In the genomic region with DNA sequence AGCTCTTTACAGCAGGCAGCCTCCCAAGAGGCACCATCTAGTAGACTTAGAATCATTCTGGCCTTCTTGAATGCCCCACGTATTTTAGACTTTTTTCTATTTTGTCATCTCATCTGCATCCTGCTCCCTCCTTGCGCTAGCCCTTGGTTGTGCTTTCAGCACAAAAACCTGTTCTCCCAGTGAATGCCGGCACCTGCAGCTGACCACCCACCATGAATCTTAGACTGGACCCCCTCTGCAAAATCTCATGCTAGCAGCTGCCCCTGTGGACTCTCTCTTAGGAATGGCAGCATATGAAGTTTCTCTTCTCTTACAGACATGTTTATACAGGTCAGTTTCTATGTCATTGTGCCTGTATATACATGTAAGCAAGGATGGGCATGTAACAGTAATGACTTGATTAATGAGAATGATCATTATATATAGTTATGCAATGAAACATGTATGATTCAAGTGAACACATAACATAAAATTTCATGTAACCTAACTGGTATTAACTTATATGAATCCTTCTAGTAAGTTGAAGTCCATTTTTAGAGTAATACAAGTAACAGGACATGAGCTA, we compare ENCODE assay signal across 16 cellular contexts.
DNase-seq lines count a peak whose midpoint lies in the region; ATAC-seq and TF ChIP-seq lines count a peak whose summit lies in the region.
"Had no signal": no experiment of that assay in that cellular context is flagged by ENCODE, and none has a peak within 500 bp of the region (broad histone marks: within the 10 kb centered on the region; RNA-seq: fewer than 3 reads in every experiment).

No MANE protein-coding gene starts in this region.

- peak; percentile 77 for DNase-seq in epithelial cell of esophagus (ENCODE audit: low read depth)
- DNase-seq in foreskin keratinocyte = peak; percentile 44 to 74
- no peak for DNase-seq in neural progenitor cell (ENCODE audit: low spot score)
- no peak for DNase-seq in adrenal gland
- DNase-seq in activated CD4-positive, alpha-beta T cell treated with anti-CD3 and anti-CD28 coated beads for 48 hours = no peak
- DNase-seq in Ammon's horn (ENCODE audit: low spot score) = no peak
- DNase-seq: ACHN; CD4-positive, alpha-beta T cell; DMS153; DMS79; GDM1; HCEC 1CT had no signal

- peaks cover 4% of the 10 kb centered on the region for H3K27me3 Mint-ChIP-seq in neural progenitor cell (ENCODE audit: insufficient read depth, low read depth)

- H3K4me3 Mint-ChIP-seq in neural progenitor cell = no peak overlapping the region
- H3K4me3 Mint-ChIP-seq: CD4-positive, alpha-beta T cell; GM23338; IgD-negative memory B cell had no signal

- no peaks in the 10 kb centered on the region for H3K79me2 ChIP-seq in neural progenitor cell (ENCODE audit: low read depth)

- H3K27ac ChIP-seq in foreskin keratinocyte (no peak overlapping the region), neural progenitor cell (no peak overlapping the region), adrenal gland (no peak overlapping the region)
- H3K27ac ChIP-seq: C4-2B, HL-60 had no signal

- H4K20me1 ChIP-seq in neural progenitor cell (ENCODE audit: low read depth) = no peaks in the 10 kb centered on the region

- H3K9me3 ChIP-seq in neural progenitor cell (ENCODE audit: low read depth) (no peaks in the 10 kb centered on the region), adrenal gland (replicated peaks in 1 of 3) (no peaks in the 10 kb centered on the region)

- no peak overlapping the region for H2AFZ ChIP-seq in neural progenitor cell (replicated peaks)
- H2AFZ ChIP-seq: GM23338 had no signal

- peak overlapping the region; percentile 22 for H3K4me2 ChIP-seq in neural progenitor cell
- H3K4me2 ChIP-seq: GM23338 had no signal

- no peaks in the 10 kb centered on the region for H3F3A ChIP-seq in neural progenitor cell (ENCODE audit: low read depth)

- WGBS in adrenal gland, 4 donors = 62 to 70% (median 64%) methylated on average over 3 of the region's 3 CpGs

- no peak for TF ChIP-seq CTCF in epithelial cell of esophagus (IDR thresholded peaks at IDR 0.05; ENCODE audit: insufficient read depth, low read depth, low read length, missing control alignments)
- TF ChIP-seq CTCF in foreskin keratinocyte (conservative IDR thresholded peaks at IDR 0.05) = no peak
- TF ChIP-seq CTCF in neural progenitor cell (IDR thresholded peaks at IDR 0.05) = no peak
- no peak for TF ChIP-seq CTCF in adrenal gland (IDR thresholded peaks at IDR 0.05)

- peak; percentile 25 for ATAC-seq in foreskin keratinocyte
- ATAC-seq: GM23338 had no signal

- no peaks in the 10 kb centered on the region for H3K36me3 Mint-ChIP-seq in neural progenitor cell
- H3K36me3 Mint-ChIP-seq: IgD-negative memory B cell had no signal

- H3K4me1 Mint-ChIP-seq in neural progenitor cell = peaks cover 6% of the 10 kb centered on the region

- H3K36me3 ChIP-seq in neural progenitor cell (no peaks in the 10 kb centered on the region), adrenal gland (replicated peaks in 1 of 2) (no peaks in the 10 kb centered on the region)

- peak overlapping the region; percentile 22 for H3K27ac Mint-ChIP-seq in neural progenitor cell
- H3K27ac Mint-ChIP-seq: CD4-positive, alpha-beta T cell; IgD-negative memory B cell had no signal

- H3K4me3 ChIP-seq in epithelial cell of esophagus (ENCODE audit: low read length) = no peak overlapping the region
- no peak overlapping the region for H3K4me3 ChIP-seq in neural progenitor cell
- no peak overlapping the region for H3K4me3 ChIP-seq in adrenal gland
- H3K4me3 ChIP-seq: GM23338 had no signal

- H3K9me3 Mint-ChIP-seq in neural progenitor cell = no peaks in the 10 kb centered on the region
- H3K9me3 Mint-ChIP-seq: CD4-positive, alpha-beta T cell had no signal

- peaks cover 22% of the 10 kb centered on the region for H3K4me1 ChIP-seq in foreskin keratinocyte
- peaks cover 7% of the 10 kb centered on the region for H3K4me1 ChIP-seq in neural progenitor cell
- H3K4me1 ChIP-seq in adrenal gland (replicated peaks in 1 of 2) = no peaks in the 10 kb centered on the region

- no peak for TF ChIP-seq POLR2A in adrenal gland (IDR thresholded peaks at IDR 0.05)

- intact Hi-C loops in adrenal gland (cut with DNase I) = no loop called here

- no peaks in the 10 kb centered on the region for H3K27me3 ChIP-seq in foreskin keratinocyte
- no peaks in the 10 kb centered on the region for H3K27me3 ChIP-seq in neural progenitor cell
- H3K27me3 ChIP-seq in adrenal gland = no peaks in the 10 kb centered on the region

- no peak overlapping the region for H3K9ac ChIP-seq in neural progenitor cell

Comparison
In these comparisons a context has a peak if more than half of its experiments do, and no peak if none do; other contexts are left out.
1. DNase-seq: peak in epithelial cell of esophagus (single experiment) and foreskin keratinocyte (2 of 2); none in neural progenitor cell (single experiment), adrenal gland (0 of 7), activated CD4-positive, alpha-beta T cell treated with anti-CD3 and anti-CD28 coated beads for 48 hours (single experiment) and Ammon's horn (single experiment).